In genomic region chr1:113987259-113987658, GRCh38 we compare ENCODE assay signal across 22 cellular contexts.
"Had no signal": no experiment of that assay in that cellular context is flagged by ENCODE, and none has a peak within 500 bp of the region (broad histone marks: within the 10 kb centered on the region; RNA-seq: fewer than 3 reads in every experiment).

No MANE protein-coding gene starts in this region.

- DNase-seq: IMR-90, Karpas-422, KG1, MG63, NCI-H1092, NCI-H1105 treated with DMSO at 0.1 percent for 48 hours, NCI-H1417 treated with DMSO at 0.1 percent for 48 hours, NCI-H146, NCI-H1694 treated with DMSO at 0.1 percent for 48 hours, NCI-H2029, NCI-H2081 treated with DMSO at 0.1 percent for 48 hours, NCI-H2171, NCI-H226, NCI-H446, NCI-H510A, NCI-H524 treated with DMSO at 0.1 percent for 48 hours, NCI-H69, NCI-H774, PC-3, SHP77 treated with DMSO at 0.1 percent for 48 hours, SJCRH30 had no signal

- H3K4me3 ChIP-seq: MG63, SJCRH30 had no signal

- H3K36me3 ChIP-seq: MG63, SJCRH30 had no signal

- H3K9me3 ChIP-seq: MG63, SJCRH30 had no signal

- H3K27ac ChIP-seq: RWPE1, SJCRH30 had no signal

- H3K27me3 ChIP-seq: MG63, SJCRH30 had no signal
